In genomic region chr22:23161574-23161973, GRCh38 we compare ENCODE assay signal across 34 cellular contexts. TPM values are rescaled to one million over a fixed set of nuclear protein-coding genes. Genes with fewer than 3 reads are reported as not detected.
"Had no signal": no experiment of that assay in that cellular context is flagged by ENCODE, and none has a peak within 500 bp of the region (broad histone marks: within the 10 kb centered on the region; RNA-seq: fewer than 3 reads in every experiment).

No MANE protein-coding gene starts in this region.

- H3K27ac ChIP-seq: brain microvascular endothelial cell, esophagus muscularis mucosa, foreskin keratinocyte, gastroesophageal sphincter, heart right ventricle had no signal

- H3K4me3 Mint-ChIP-seq: activated CD4-positive, alpha-beta memory T cell treated with anti-CD3 and anti-CD28 coated beads, Interleukin-2, amount 10 ng/mL, durations not matched to agents 7 days and 5 days; activated CD4-positive, alpha-beta T cell treated with anti-CD3 and anti-CD28 coated beads, Interleukin-2, amount 10 ng/mL, durations not matched to agents 7 days and 5 days; activated naive CD4-positive, alpha-beta T cell treated with anti-CD3 and anti-CD28 coated beads, Interleukin-2, amount 10 ng/mL, durations not matched to agents 7 days and 5 days; activated naive CD8-positive, alpha-beta T cell treated with anti-CD3 and anti-CD28 coated beads, Interleukin-2, amount 10 ng/mL, durations not matched to agents 7 days and 5 days; activated T-cell treated with anti-CD3 and anti-CD28 coated beads, Interleukin-2, amount 50 U/mL, for 24 hours; activated T-cell treated with anti-CD3 and anti-CD28 coated beads, Interleukin-2, amount 50 U/mL, for 72 hours; central memory CD8-positive, alpha-beta T cell; effector memory CD8-positive, alpha-beta T cell; T-helper 17 cell; T-helper 2 cell treated with Interferon-gamma antibody and Interleukin-4, amounts not matched to agents 5 μg/mL and 100 μg/mL, for 36 hours had no signal

- H3K9me3 Mint-ChIP-seq: activated CD4-positive, alpha-beta memory T cell treated with anti-CD3 and anti-CD28 coated beads, Interleukin-2, amount 10 ng/mL, durations not matched to agents 7 days and 5 days; activated CD4-positive, alpha-beta T cell treated with anti-CD3 and anti-CD28 coated beads, Interleukin-2, amount 10 ng/mL, durations not matched to agents 7 days and 5 days; activated naive CD4-positive, alpha-beta T cell treated with anti-CD3 and anti-CD28 coated beads, Interleukin-2, amount 10 ng/mL, durations not matched to agents 7 days and 5 days; activated naive CD4-positive, alpha-beta T cell treated with anti-CD3 and anti-CD28 coated beads, Interleukin-2, amount 50 U/mL, for 72 hours; activated naive CD8-positive, alpha-beta T cell treated with anti-CD3 and anti-CD28 coated beads, Interleukin-2, amount 10 ng/mL, durations not matched to agents 7 days and 5 days; activated T-cell treated with anti-CD3 and anti-CD28 coated beads, Interleukin-2, amount 50 U/mL, for 24 hours; activated T-cell treated with anti-CD3 and anti-CD28 coated beads, Interleukin-2, amount 50 U/mL, for 72 hours; central memory CD8-positive, alpha-beta T cell; effector memory CD8-positive, alpha-beta T cell; T-helper 2 cell treated with Interferon-gamma antibody and Interleukin-4, amounts not matched to agents 5 μg/mL and 100 μg/mL, for 36 hours had no signal

- H3K27me3 Mint-ChIP-seq: activated CD4-positive, alpha-beta memory T cell treated with anti-CD3 and anti-CD28 coated beads, Interleukin-2, amount 10 ng/mL, durations not matched to agents 7 days and 5 days; activated CD4-positive, alpha-beta T cell treated with anti-CD3 and anti-CD28 coated beads, Interleukin-2, amount 10 ng/mL, durations not matched to agents 7 days and 5 days; activated T-cell treated with anti-CD3 and anti-CD28 coated beads, Interleukin-2, amount 50 U/mL, for 24 hours; central memory CD8-positive, alpha-beta T cell; T-helper 17 cell had no signal

- DNase-seq: activated CD4-positive, alpha-beta memory T cell treated with anti-CD3 and anti-CD28 coated beads, Interleukin-2, amount 10 ng/mL, durations not matched to agents 7 days and 5 days; activated CD4-positive, alpha-beta T cell treated with anti-CD3 and anti-CD28 coated beads for 4 hours; activated CD4-positive, alpha-beta T cell treated with anti-CD3 and anti-CD28 coated beads, Interleukin-2, amount 10 ng/mL, durations not matched to agents 7 days and 5 days; activated CD4-positive, alpha-beta T cell treated with anti-CD3 and anti-CD28 coated beads, Interleukin-2, amount 50 U/mL, for 4 hours; activated CD4-positive, CD25-positive, alpha-beta regulatory T cell; activated CD4-positive, CD25-positive, alpha-beta regulatory T cell treated with anti-CD3 and anti-CD28 coated beads, Interleukin-2, amount 50 U/mL, for 72 hours; activated CD8-positive, alpha-beta memory T cell treated with anti-CD3 and anti-CD28 coated beads, Interleukin-2, amount 50 U/mL, for 48 hours; activated gamma-delta T cell; activated naive CD4-positive, alpha-beta T cell; activated naive CD4-positive, alpha-beta T cell treated with anti-CD3 and anti-CD28 coated beads, Interleukin-2, amount 10 ng/mL, durations not matched to agents 7 days and 5 days; activated naive CD8-positive, alpha-beta T cell treated with anti-CD3 and anti-CD28 coated beads, Interleukin-2, amount 10 ng/mL, durations not matched to agents 7 days and 5 days; activated T-cell treated with anti-CD3 and anti-CD28 coated beads for 4 hours; activated T-cell treated with anti-CD3 and anti-CD28 coated beads, Interleukin-2, amount 50 U/mL, for 24 hours; activated T-cell treated with anti-CD3 and anti-CD28 coated beads, Interleukin-2, amount 50 U/mL, for 72 hours; brain microvascular endothelial cell; cortex of kidney; dermis blood vessel endothelial cell; effector CD4-positive, alpha-beta T cell; effector memory CD8-positive, alpha-beta T cell; erythroblast; foreskin keratinocyte; heart right ventricle; T-helper 1 cell; T-helper 17 cell; T1000 had no signal

- H3K4me1 Mint-ChIP-seq: activated CD4-positive, alpha-beta memory T cell treated with anti-CD3 and anti-CD28 coated beads, Interleukin-2, amount 10 ng/mL, durations not matched to agents 7 days and 5 days; activated CD4-positive, alpha-beta T cell treated with anti-CD3 and anti-CD28 coated beads, Interleukin-2, amount 10 ng/mL, durations not matched to agents 7 days and 5 days; activated naive CD4-positive, alpha-beta T cell treated with anti-CD3 and anti-CD28 coated beads, Interleukin-2, amount 10 ng/mL, durations not matched to agents 7 days and 5 days; activated naive CD8-positive, alpha-beta T cell treated with anti-CD3 and anti-CD28 coated beads, Interleukin-2, amount 10 ng/mL, durations not matched to agents 7 days and 5 days; central memory CD8-positive, alpha-beta T cell had no signal

- H3K36me3 Mint-ChIP-seq: activated naive CD4-positive, alpha-beta T cell treated with anti-CD3 and anti-CD28 coated beads, Interleukin-2, amount 10 ng/mL, durations not matched to agents 7 days and 5 days; activated naive CD4-positive, alpha-beta T cell treated with anti-CD3 and anti-CD28 coated beads, Interleukin-2, amount 50 U/mL, for 72 hours; activated naive CD8-positive, alpha-beta T cell treated with anti-CD3 and anti-CD28 coated beads, Interleukin-2, amount 10 ng/mL, durations not matched to agents 7 days and 5 days had no signal

- H3K27me3 ChIP-seq: esophagus muscularis mucosa, foreskin keratinocyte, gastroesophageal sphincter, heart right ventricle had no signal

- H3K4me1 ChIP-seq: foreskin keratinocyte, heart right ventricle had no signal

- H3K9me3 ChIP-seq: esophagus muscularis mucosa, heart right ventricle had no signal

- H3K4me3 ChIP-seq: esophagus muscularis mucosa, gastroesophageal sphincter, heart right ventricle had no signal

- H3K36me3 ChIP-seq: brain microvascular endothelial cell, heart right ventricle had no signal

- H3K27ac Mint-ChIP-seq: activated CD4-positive, alpha-beta memory T cell treated with anti-CD3 and anti-CD28 coated beads, Interleukin-2, amount 10 ng/mL, durations not matched to agents 7 days and 5 days; activated CD4-positive, alpha-beta T cell treated with anti-CD3 and anti-CD28 coated beads, Interleukin-2, amount 10 ng/mL, durations not matched to agents 7 days and 5 days; activated naive CD4-positive, alpha-beta T cell treated with anti-CD3 and anti-CD28 coated beads, Interleukin-2, amount 10 ng/mL, durations not matched to agents 7 days and 5 days; activated naive CD4-positive, alpha-beta T cell treated with anti-CD3 and anti-CD28 coated beads, Interleukin-2, amount 50 U/mL, for 72 hours; activated naive CD8-positive, alpha-beta T cell treated with anti-CD3 and anti-CD28 coated beads, Interleukin-2, amount 10 ng/mL, durations not matched to agents 7 days and 5 days; activated T-cell treated with anti-CD3 and anti-CD28 coated beads, Interleukin-2, amount 50 U/mL, for 24 hours; activated T-cell treated with anti-CD3 and anti-CD28 coated beads, Interleukin-2, amount 50 U/mL, for 72 hours; T-helper 17 cell; T-helper 2 cell treated with Interferon-gamma antibody and Interleukin-4, amounts not matched to agents 5 μg/mL and 100 μg/mL, for 36 hours had no signal

RNA-seq across cellular contexts. Expression of gene RSPH14, which starts 19.8 kb away (rescaled TPM):
- total RNA-seq: activated CD4-positive, alpha-beta memory T cell treated with anti-CD3 and anti-CD28 coated beads, Interleukin-2, amount 10 ng/mL, durations not matched to agents 7 days and 5 days; astrocyte; bronchial epithelial cell; cardiac septum; foreskin keratinocyte; glomerular endothelial cell had no signal
